Comparison of ENCODE assay signal across 15 cellular contexts in the genomic region with DNA sequence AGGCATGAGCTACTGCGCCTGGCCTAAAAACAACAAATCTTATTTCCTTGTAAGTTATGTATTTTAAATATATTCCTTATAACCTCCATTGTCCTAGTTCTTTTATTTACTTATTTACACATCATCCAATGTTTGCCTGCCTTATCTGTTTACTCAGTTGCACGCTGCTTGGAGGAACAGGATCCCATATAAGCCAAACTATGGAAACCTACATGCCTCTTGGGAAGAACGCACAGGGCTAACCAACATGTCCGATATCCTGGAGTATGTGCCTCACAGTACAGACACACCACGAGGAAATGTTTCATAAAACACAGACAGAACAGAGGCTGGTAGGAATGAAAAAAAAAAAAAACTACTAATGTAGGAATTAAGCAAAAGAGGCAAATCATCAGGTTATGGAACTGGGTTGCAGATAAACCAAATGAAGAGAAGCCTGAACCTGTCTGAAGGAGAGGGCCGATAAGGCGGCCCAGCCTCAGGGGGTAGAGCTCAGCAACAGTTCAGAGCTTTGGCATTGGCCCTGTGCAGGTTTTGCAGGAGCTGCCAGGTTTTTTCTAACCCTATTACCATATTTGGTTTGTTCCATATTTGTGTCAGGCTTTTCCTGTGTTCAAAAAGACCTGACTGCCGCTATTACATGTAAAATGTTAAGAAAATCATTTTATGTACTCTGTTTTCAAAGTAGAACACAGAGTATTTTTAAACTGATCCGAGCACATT. TPM values are rescaled to one million over a fixed set of nuclear protein-coding genes. Genes with fewer than 3 reads are reported as not detected.
DNase-seq lines count a peak whose midpoint lies in the region; ATAC-seq, FAIRE-seq and TF ChIP-seq lines count a peak whose summit lies in the region.
"Had no signal": no experiment of that assay in that cellular context is flagged by ENCODE, and none has a peak within 500 bp of the region (broad histone marks: within the 10 kb centered on the region; RNA-seq: fewer than 3 reads in every experiment).

No MANE protein-coding gene starts in this region.

- H3K9ac ChIP-seq in HepG2 (ENCODE audit: insufficient read depth, low read depth, low read length) = no peak overlapping the region
- H3K9ac ChIP-seq: GM23248 had no signal

- no peaks in the 10 kb centered on the region for H4K20me1 ChIP-seq in HepG2 (ENCODE audit: insufficient read depth, low read length)

- TF ChIP-seq CTCF in body of pancreas (IDR thresholded peaks at IDR 0.05) (no peak), HepG2 (CRISPR knock-in tag; IDR thresholded peaks at IDR 0.05) (no peak), testis (IDR thresholded peaks at IDR 0.05) (no peak)

- H2AFZ ChIP-seq in HepG2 (ENCODE audit: low read length) = no peak overlapping the region
- H2AFZ ChIP-seq: GM23248 had no signal

- no peak for TF ChIP-seq RAD21 in HepG2 (CRISPR knock-in tag; IDR thresholded peaks at IDR 0.05)

- CTCF ChIA-PET in HepG2 (lab: Yijun Ruan, JAX; ENCODE audit: low intra/inter-chr PET ratio, low total read pairs) = no interaction called here

- no peaks in the 10 kb centered on the region for H3K9me3 ChIP-seq in body of pancreas
- H3K9me3 ChIP-seq in HepG2 (ENCODE audit: low read length) = no peaks in the 10 kb centered on the region
- H3K9me3 ChIP-seq in testis = no peaks in the 10 kb centered on the region

- in situ Hi-C loops in HepG2 (cut with HindIII; ENCODE audit: extremely low pct_ligation_motif_present, low pct_unique_long_range_greater_than_20kb) = no loop called here

- POLR2A ChIA-PET in HepG2 (lab: Yijun Ruan, JAX) = no interaction called here

- intact Hi-C loops in body of pancreas (cut with DNase I) (no loop called here), HepG2 (cut with micrococcal nuclease; ENCODE audit: unreplicated experiment) (no loop called here), testis (cut with DNase I; ENCODE audit: low total_unique reads) (no loop called here)

- TF ChIP-seq EP300 in HepG2 (IDR thresholded peaks at IDR 0.05; ENCODE audit: low read depth in 2 of 2, low read length in 2 of 2) = 0 out of 4 replicates have a peak, but pooled peaks of 1 of the 2 experiments have one; percentile 8
- TF ChIP-seq EP300 in HepG2 (CRISPR knock-in tag; IDR thresholded peaks at IDR 0.05; ENCODE audit: borderline replicate concordance) = no peak

- H3K27me3 ChIP-seq in body of pancreas = no peaks in the 10 kb centered on the region
- no peaks in the 10 kb centered on the region; a peak in 1 of 5 replicates for H3K27me3 ChIP-seq in HepG2 (ENCODE audit: control insufficient read depth in 1 of 2, insufficient read depth in 2 of 2, low read length in 2 of 2)
- H3K27me3 ChIP-seq in testis = no peaks in the 10 kb centered on the region

- H3K4me3 ChIP-seq in body of pancreas (no peak overlapping the region), HepG2 (replicated peaks in 1 of 3; ENCODE audit: insufficient read depth in 1 of 3, low read depth in 2 of 3, low read length in 3 of 3) (no peak overlapping the region), testis (no peak overlapping the region)
- H3K4me3 ChIP-seq: GM23248 had no signal

- TF ChIP-seq POLR2A in body of pancreas (IDR thresholded peaks at IDR 0.05) (no peak), HepG2 (IDR thresholded peaks at IDR 0.05; ENCODE audit: insufficient read depth in 1 of 2, low read depth in 2 of 2, low read length in 2 of 2) (no peak), testis (IDR thresholded peaks at IDR 0.05) (no peak)

- H3K4me1 ChIP-seq in body of pancreas = peaks cover 31% of the 10 kb centered on the region
- H3K4me1 ChIP-seq in HepG2 (ENCODE audit: insufficient read depth, low read length) = peaks cover 48% of the 10 kb centered on the region
- peaks cover 47% of the 10 kb centered on the region for H3K4me1 ChIP-seq in testis

- WGBS in body of pancreas, 2 donors = 16 to 25% methylated on average over 9 of the region's 9 CpGs
- WGBS in HepG2 (ENCODE audit: low lambda C conversion rate) = 44% methylated on average over 9 of the region's 9 CpGs
- WGBS in testis, 2 donors = 49 to 57% methylated on average over 9 of the region's 9 CpGs

- no TSS peak for BruUV-seq in HepG2 (replicated peaks; lab: Mats Ljungman, UMichigan)

- H3K79me2 ChIP-seq in HepG2 (ENCODE audit: insufficient read depth, low read length) = no peaks in the 10 kb centered on the region

- FAIRE-seq in HepG2 (lab: Jason Lieb, UNC) = no peak
- FAIRE-seq: endothelial cell of umbilical vein had no signal

- ATAC-seq in body of pancreas (peak; percentile 82), HepG2 (0 out of 3 replicates have a peak, but pooled peaks have one; percentile 13), HG03565 (IDR thresholded peaks at IDR 0.05; ENCODE audit: unreplicated experiment) (no peak)
- ATAC-seq: activated T-cell treated with anti-CD3 and anti-CD28 coated beads, Interleukin-2, amount 50 U/mL, for 4 hours had no signal

- peak overlapping the region; percentile 43 for H3K4me2 ChIP-seq in HepG2 (ENCODE audit: low read depth, low read length)

- H3K27ac ChIP-seq in body of pancreas (peak overlapping the region; percentile 15 to 56 (median 37)), HepG2 (ENCODE audit: extremely low read length, insufficient read depth, low read length) (no peak overlapping the region), testis (peak overlapping the region; percentile 10 to 55)
- H3K27ac ChIP-seq: GM23248 had no signal

- no peaks in the 10 kb centered on the region for H3K36me3 ChIP-seq in body of pancreas (replicated peaks in 1 of 2; ENCODE audit: insufficient read depth in 1 of 2, low read depth in 2 of 2)
- H3K36me3 ChIP-seq in HepG2 (replicated peaks in 1 of 2; ENCODE audit: control insufficient read depth in 1 of 2, insufficient read depth in 2 of 2, low read length in 2 of 2) = no peaks in the 10 kb centered on the region
- H3K36me3 ChIP-seq in testis (ENCODE audit: low read depth, missing control alignments) = no peaks in the 10 kb centered on the region

- DNase-seq in DMS53 treated with DMSO at 0.1 percent for 48 hours (lab: John Stamatoyannopoulos, UW; ENCODE audit: unreplicated experiment) (peak; percentile 26), body of pancreas (peak; percentile 42 to 68 (median 62)), HepG2 (ENCODE audit: low spot score) (no peak), testis (no peak), COLO668 (lab: John Stamatoyannopoulos, UW; ENCODE audit: unreplicated experiment) (no peak), CD1c-positive myeloid dendritic cell (ENCODE audit: extremely low spot score) (no peak), DMS153 treated with DMSO at 0.1 percent for 48 hours (lab: John Stamatoyannopoulos, UW; ENCODE audit: unreplicated experiment) (no peak)
- DNase-seq: activated CD4-positive, alpha-beta T cell treated with anti-CD3 and anti-CD28 coated beads, Interleukin-2, amount 10 ng/mL, durations not matched to agents 24 days and 14 days; activated T-cell treated with anti-CD3 and anti-CD28 coated beads, Interleukin-2, amount 50 U/mL, for 4 hours; DMS153; GM23248; posterior cingulate gyrus; SIG-M5 had no signal

TF ChIP-seq in HepG2, 621 proteins besides CTCF, POLR2A, EP300 and RAD21:
- TF ChIP-seq NFIB (CRISPR knock-in tag; IDR thresholded peaks at IDR 0.05; ENCODE audit: borderline replicate concordance) = no peak
- peak; percentile 60; the same call in 1 of the 2 replicates for TF ChIP-seq ZNF12 (CRISPR knock-in tag; IDR thresholded peaks at IDR 0.05)
- TF ChIP-seq NR2F2 (IDR thresholded peaks at IDR 0.05; ENCODE audit: borderline replicate concordance, low read depth) = no peak
- TF ChIP-seq CREB1 (IDR thresholded peaks at IDR 0.05) = no peak
- TF ChIP-seq CREB1 (CRISPR knock-in tag; IDR thresholded peaks at IDR 0.05) = 0 out of 2 replicates have a peak, but pooled peaks have one; percentile 20
- no peak for TF ChIP-seq FOXA1 (IDR thresholded peaks at IDR 0.05)
- TF ChIP-seq FOXA1 (CRISPR knock-in tag; IDR thresholded peaks at IDR 0.05) = peak; percentile 23; the same call in 1 of the 2 replicates
- TF ChIP-seq GATAD2A (CRISPR knock-in tag; IDR thresholded peaks at IDR 0.05) = 0 out of 2 replicates have a peak, but pooled peaks have one; percentile 27
- 0 out of 2 replicates have a peak, but pooled peaks have one; percentile 27 for TF ChIP-seq SRF (IDR thresholded peaks at IDR 0.05; ENCODE audit: low read depth, low read length)

RNA-seq across cellular contexts. Expression of a gene that starts 19.9 kb away (rescaled TPM):
- total RNA-seq in body of pancreas (10 to 100 TPM; 41.0 to 42.8 TPM), HepG2 (2016; rRNA removed; fragmentation: Illumina TruSeq; extraction: Trizol) (132 and 171 TPM in 2 replicates), testis (100 to 1,000 TPM; 135 to 142 TPM)
- 46.7 and 54.6 TPM in 2 replicates for total RNA-seq in HepG2 (2016; cell fraction: cytosol; rRNA removed; fragmentation: Illumina TruSeq; extraction: Trizol; ENCODE audit: low read depth)
- 129 and 171 TPM in 2 replicates for total RNA-seq in HepG2 (2016; cell fraction: insoluble cytoplasmic fraction; rRNA removed; fragmentation: Illumina TruSeq; extraction: Trizol)
- 117 and 137 TPM in 2 replicates for total RNA-seq in HepG2 (2016; cell fraction: membrane; rRNA removed; fragmentation: Illumina TruSeq; extraction: Trizol)
- total RNA-seq in HepG2 (2016; cell fraction: nucleus; rRNA removed; fragmentation: Illumina TruSeq; extraction: Trizol) = 111 and 118 TPM in 2 replicates
- polyA plus RNA-seq in HepG2 (2011; rRNA removed) (53.9 and 57.3 TPM in 2 replicates), testis (ENCODE audit: insufficient read depth, low read depth, low replicate concordance) (48.1 TPM)
- 24.5 and 38.2 TPM in 2 replicates for polyA plus RNA-seq in HepG2 (2011; cell fraction: cytosol; rRNA removed)
- 29.7 TPM in 2 replicates for polyA plus RNA-seq in HepG2 (2011; cell fraction: nucleus; rRNA removed)
- 42.0 and 48.0 TPM in 2 replicates for polyA plus RNA-seq in HepG2 (2012)
- polyA plus RNA-seq in HepG2 (2016; cell fraction: cytosol; fragmentation: Illumina TruSeq; extraction: Trizol; ENCODE audit: low read depth) = 5.3 and 5.5 TPM in 2 replicates
- polyA plus RNA-seq in HepG2 (2016; cell fraction: insoluble cytoplasmic fraction; fragmentation: Illumina TruSeq; extraction: Trizol; ENCODE audit: low read depth) = 79.1 and 85.5 TPM in 2 replicates
- 24.8 and 28.9 TPM in 2 replicates for polyA plus RNA-seq in HepG2 (2016; cell fraction: membrane; fragmentation: Illumina TruSeq; extraction: Trizol; ENCODE audit: low read depth)
- 51.2 and 54.9 TPM in 2 replicates for polyA plus RNA-seq in HepG2 (2016; cell fraction: nucleus; fragmentation: Illumina TruSeq; extraction: Trizol; ENCODE audit: insufficient read depth, low read depth)
- polyA minus RNA-seq in HepG2 (2011; rRNA and poly(A)+ RNA removed; ENCODE audit: low replicate concordance) = 45.0 and 74.0 TPM in 2 replicates
- polyA minus RNA-seq in HepG2 (2011; cell fraction: cytosol; rRNA and poly(A)+ RNA removed) = 67.2 and 72.9 TPM in 2 replicates
- polyA minus RNA-seq in HepG2 (2011; cell fraction: nucleus; rRNA and poly(A)+ RNA removed) = 202 and 214 TPM in 2 replicates

Comparison
In these comparisons a context has a peak if more than half of its experiments do, and no peak if none do; other contexts are left out.
1. DNase-seq: peak in DMS53 treated with DMSO at 0.1 percent for 48 hours (single experiment) and body of pancreas (4 of 4); none in HepG2 (single experiment), testis (single experiment), COLO668 (single experiment), CD1c-positive myeloid dendritic cell (single experiment) and DMS153 treated with DMSO at 0.1 percent for 48 hours (single experiment).